Comparison of ENCODE assay signal across 25 cellular contexts in genomic region chr11:3345736-3346135, GRCh38.
"Had no signal": no experiment of that assay in that cellular context is flagged by ENCODE, and none has a peak within 500 bp of the region (broad histone marks: within the 10 kb centered on the region; RNA-seq: fewer than 3 reads in every experiment).

No MANE protein-coding gene starts in this region.

- H3K27me3 ChIP-seq: body of pancreas, thyroid gland, upper lobe of left lung, vagina had no signal

- FAIRE-seq: colon, TTC549 had no signal

- H3K4me3 ChIP-seq: body of pancreas, esophagus muscularis mucosa, heart left ventricle, left lung, stomach, thyroid gland, upper lobe of left lung, vagina had no signal

- ATAC-seq: body of pancreas, foreskin keratinocyte, heart left ventricle, left lung, right cardiac atrium had no signal

- H3K9me3 ChIP-seq: body of pancreas, thyroid gland, vagina had no signal

- H3K4me3 Mint-ChIP-seq: activated T-helper 1 cell treated with anti-CD3 and anti-CD28 coated beads, Interleukin-12 subunit alpha, Interleukin-12 subunit beta, Interleukin-2, Interleukin-4 antibody, amounts not matched to agents 30 ng/mL and 10 ng/mL and 1 ng/mL, durations not matched to agents 14 hours and 24 hours and 36 hours; nephron; T-helper 1 cell treated with Interleukin-12 subunit alpha and Interleukin-12 subunit beta and Interleukin-4 antibody, amounts not matched to agents 30 μg/mL and 1 μg/mL, for 36 hours had no signal

- H3K4me1 ChIP-seq: esophagus muscularis mucosa, foreskin keratinocyte, heart left ventricle, left lung, stomach, thyroid gland, upper lobe of left lung, vagina had no signal

- H3K27ac Mint-ChIP-seq: activated T-helper 1 cell treated with anti-CD3 and anti-CD28 coated beads, Interleukin-12 subunit alpha, Interleukin-12 subunit beta, Interleukin-2, Interleukin-4 antibody, amounts not matched to agents 30 ng/mL and 10 ng/mL and 1 ng/mL, durations not matched to agents 14 hours and 24 hours and 36 hours; nephron; T-helper 1 cell treated with Interleukin-12 subunit alpha and Interleukin-12 subunit beta and Interleukin-4 antibody, amounts not matched to agents 30 μg/mL and 1 μg/mL, for 36 hours had no signal

- H3K27ac ChIP-seq: body of pancreas, esophagus muscularis mucosa, foreskin keratinocyte, heart left ventricle, left lung, stomach, thyroid gland, upper lobe of left lung, vagina had no signal

- H3K36me3 ChIP-seq: esophagus muscularis mucosa, heart left ventricle, left lung, stomach, thyroid gland, upper lobe of left lung, vagina had no signal

- H3K4me1 Mint-ChIP-seq: nephron had no signal

- DNase-seq: activated CD4-positive, alpha-beta T cell treated with anti-CD3 and anti-CD28 coated beads, Interleukin-2, amount 50 U/mL, for 1 hour; activated CD4-positive, CD25-positive, alpha-beta regulatory T cell treated with anti-CD3 and anti-CD28 coated beads, Interleukin-2, amount 50 U/mL, for 72 hours; activated gamma-delta T cell; activated naive CD4-positive, alpha-beta T cell treated with anti-CD3 and anti-CD28 coated beads, Interleukin-2, amount 50 U/mL, for 16 hours; activated T-cell treated with anti-CD3 and anti-CD28 coated beads for 4 hours; body of pancreas; dermis blood vessel endothelial cell; effector CD4-positive, alpha-beta T cell; foreskin keratinocyte; heart left ventricle; kidney glomerular epithelial cell; left lung; right cardiac atrium; stimulated activated CD4-positive, alpha-beta T cell treated with anti-CD3 and anti-CD28 coated beads, Interleukin-4, amount 100 ng/mL, for 1 hour; stomach; T-helper 9 cell; thyroid gland; upper lobe of left lung had no signal
